In the genomic region with DNA sequence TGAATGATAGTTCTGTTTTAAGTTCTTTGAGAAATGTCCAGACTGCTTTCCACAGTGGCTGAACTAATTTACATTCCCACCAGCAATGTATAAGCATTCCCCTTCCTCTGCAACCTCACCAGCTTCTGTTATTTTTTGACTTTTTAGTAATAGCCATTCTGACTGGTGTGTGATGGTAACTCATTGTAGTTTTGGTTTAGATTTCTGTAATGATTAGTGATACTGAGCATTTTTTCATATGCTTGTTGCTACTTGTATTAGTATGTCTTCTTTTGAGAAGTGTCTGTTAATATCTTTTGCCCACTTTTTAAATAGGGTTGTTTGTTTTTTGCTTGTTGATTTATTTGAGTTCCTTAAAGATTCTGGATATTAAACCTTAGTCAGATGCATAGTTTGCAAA, we compare ENCODE assay signal across 20 cellular contexts.
DNase-seq lines count a peak whose midpoint lies in the region; ATAC-seq and FAIRE-seq lines count a peak whose summit lies in the region.
"Had no signal": no experiment of that assay in that cellular context is flagged by ENCODE, and none has a peak within 500 bp of the region (broad histone marks: within the 10 kb centered on the region; RNA-seq: fewer than 3 reads in every experiment).

No MANE protein-coding gene starts in this region.

- no peak for DNase-seq in activated CD4-positive, alpha-beta T cell treated with anti-CD3 and anti-CD28 coated beads for 36 hours
- no peak for DNase-seq in activated CD4-positive, alpha-beta T cell treated with anti-CD3 and anti-CD28 coated beads for 4 hours
- no peak for DNase-seq in stimulated activated naive CD8-positive, alpha-beta T cell treated with anti-CD3 and anti-CD28 coated beads, Interleukin-15, amount 100 ng/mL, for 72 hours
- DNase-seq in stimulated activated naive CD8-positive, alpha-beta T cell treated with anti-CD3 and anti-CD28 coated beads, Interleukin-15, Interleukin-2, amounts not matched to agents 100 U/mL and 50 U/mL, for 24 hours, result no peak
- no peak for DNase-seq in kidney tubule cell (ENCODE audit: low spot score)
- DNase-seq: AML-193; Caco-2; Calu3; CD4-positive, alpha-beta T cell; CD8-positive, alpha-beta T cell; DMS79 treated with DMSO at 0.1 percent for 48 hours; GF-D8 had no signal

- peak; percentile 33 for FAIRE-seq in islet of Langerhans (lab: Jason Lieb, UNC)
- FAIRE-seq: A549, D721Med, G401.6, GM12891, GM19239 had no signal

- H3K4me1 Mint-ChIP-seq in activated CD4-positive, alpha-beta T cell treated with anti-CD3 and anti-CD28 coated beads for 36 hours, result no peaks in the 10 kb centered on the region
- no peaks in the 10 kb centered on the region for H3K4me1 Mint-ChIP-seq in stimulated activated naive CD8-positive, alpha-beta T cell treated with anti-CD3 and anti-CD28 coated beads, Interleukin-15, amount 100 ng/mL, for 72 hours
- H3K4me1 Mint-ChIP-seq: B cell had no signal

- POLR2A ChIA-PET in activated CD4-positive, alpha-beta T cell treated with anti-CD3 and anti-CD28 coated beads for 36 hours (lab: Charles Lee), result no interaction called here

- no peaks in the 10 kb centered on the region for H3K9me3 Mint-ChIP-seq in activated CD4-positive, alpha-beta T cell treated with anti-CD3 and anti-CD28 coated beads for 36 hours (ENCODE audit: low read depth)
- no peaks in the 10 kb centered on the region for H3K9me3 Mint-ChIP-seq in stimulated activated naive CD8-positive, alpha-beta T cell treated with anti-CD3 and anti-CD28 coated beads, Interleukin-15, amount 100 ng/mL, for 72 hours
- H3K9me3 Mint-ChIP-seq: CD4-positive, alpha-beta T cell; CD8-positive, alpha-beta T cell had no signal

- intact Hi-C loops in activated CD4-positive, alpha-beta T cell treated with anti-CD3 and anti-CD28 coated beads for 36 hours (cut with DNase I, micrococcal nuclease), result no loop called here

- CTCF ChIA-PET in activated CD4-positive, alpha-beta T cell treated with anti-CD3 and anti-CD28 coated beads for 36 hours (lab: Charles Lee), result no interaction called here

- peaks cover 3% of the 10 kb centered on the region for H3K27me3 Mint-ChIP-seq in activated CD4-positive, alpha-beta T cell treated with anti-CD3 and anti-CD28 coated beads for 36 hours
- no peaks in the 10 kb centered on the region for H3K27me3 Mint-ChIP-seq in stimulated activated naive CD8-positive, alpha-beta T cell treated with anti-CD3 and anti-CD28 coated beads, Interleukin-15, amount 100 ng/mL, for 72 hours
- H3K27me3 Mint-ChIP-seq: B cell had no signal

- H3K4me3 Mint-ChIP-seq in activated CD4-positive, alpha-beta T cell treated with anti-CD3 and anti-CD28 coated beads for 36 hours, result no peak overlapping the region
- no peak overlapping the region for H3K4me3 Mint-ChIP-seq in stimulated activated naive CD8-positive, alpha-beta T cell treated with anti-CD3 and anti-CD28 coated beads, Interleukin-15, amount 100 ng/mL, for 72 hours
- H3K4me3 Mint-ChIP-seq: B cell; CD4-positive, alpha-beta T cell; CD8-positive, alpha-beta T cell had no signal

- H3K36me3 Mint-ChIP-seq in activated CD4-positive, alpha-beta T cell treated with anti-CD3 and anti-CD28 coated beads for 36 hours (ENCODE audit: low read depth), result no peaks in the 10 kb centered on the region
- H3K36me3 Mint-ChIP-seq: CD8-positive, alpha-beta T cell had no signal

- peak; percentile 57 for ATAC-seq in activated CD4-positive, alpha-beta T cell treated with anti-CD3 and anti-CD28 coated beads for 36 hours
- peak; percentile 40 for ATAC-seq in stimulated activated naive CD8-positive, alpha-beta T cell treated with anti-CD3 and anti-CD28 coated beads, Interleukin-15, amount 100 ng/mL, for 72 hours
- no peak for ATAC-seq in stimulated activated naive CD8-positive, alpha-beta T cell treated with anti-CD3 and anti-CD28 coated beads, Interleukin-15, Interleukin-2, amounts not matched to agents 100 U/mL and 50 U/mL, for 24 hours
- ATAC-seq in GM19455 (IDR thresholded peaks at IDR 0.05; ENCODE audit: unreplicated experiment), result no peak
- ATAC-seq: A549; CD8-positive, alpha-beta T cell had no signal

- H3K27ac Mint-ChIP-seq in activated CD4-positive, alpha-beta T cell treated with anti-CD3 and anti-CD28 coated beads for 36 hours, result no peak overlapping the region
- no peak overlapping the region for H3K27ac Mint-ChIP-seq in stimulated activated naive CD8-positive, alpha-beta T cell treated with anti-CD3 and anti-CD28 coated beads, Interleukin-15, amount 100 ng/mL, for 72 hours
- H3K27ac Mint-ChIP-seq: B cell; CD4-positive, alpha-beta T cell; CD8-positive, alpha-beta T cell had no signal

Comparison
In these comparisons a context has a peak if more than half of its experiments do, and no peak if none do; other contexts are left out.
1. ATAC-seq: peak in activated CD4-positive, alpha-beta T cell treated with anti-CD3 and anti-CD28 coated beads for 36 hours (single experiment) and stimulated activated naive CD8-positive, alpha-beta T cell treated with anti-CD3 and anti-CD28 coated beads, Interleukin-15, amount 100 ng/mL, for 72 hours (single experiment); none in stimulated activated naive CD8-positive, alpha-beta T cell treated with anti-CD3 and anti-CD28 coated beads, Interleukin-15, Interleukin-2, amounts not matched to agents 100 U/mL and 50 U/mL, for 24 hours (single experiment) and GM19455 (single experiment).